7 cellular contexts compared by ENCODE assay signal in the genomic region with DNA sequence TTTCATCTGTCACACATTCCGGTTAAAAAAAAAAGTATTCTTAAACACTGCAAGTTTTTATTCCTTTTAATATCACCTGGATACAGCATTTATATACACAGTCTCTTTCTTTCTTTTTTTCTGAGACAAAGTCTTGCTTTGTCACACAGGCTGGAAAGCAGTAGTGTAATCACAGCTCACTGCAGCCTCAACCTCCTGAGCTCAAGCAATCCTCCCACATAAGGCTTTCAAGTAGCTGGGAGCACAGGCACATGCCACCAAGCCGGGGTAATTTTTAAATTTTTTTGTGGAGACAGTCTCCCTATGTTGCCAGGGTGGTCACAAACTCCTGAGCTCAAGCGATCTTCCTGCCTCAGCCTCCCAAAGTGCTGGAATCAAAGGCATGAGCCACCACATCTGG. TPM values are rescaled to one million over a fixed set of nuclear protein-coding genes. Genes with fewer than 3 reads are reported as not detected.
"Had no signal": no experiment of that assay in that cellular context is flagged by ENCODE, and none has a peak within 500 bp of the region (broad histone marks: within the 10 kb centered on the region; RNA-seq: fewer than 3 reads in every experiment).

No MANE protein-coding gene starts in this region.

- H3K27me3 Mint-ChIP-seq: IgD-negative memory B cell had no signal

- H3K4me3 Mint-ChIP-seq: IgD-negative memory B cell had no signal

- ATAC-seq: HepG2, K562 had no signal

- DNase-seq: IMR-90, KBM-7 had no signal

RNA-seq across cellular contexts. Expression of a gene that starts 53.6 kb away (rescaled TPM):
- total RNA-seq: HT-29, HT1080, K562 had no signal
